In the genomic region with DNA sequence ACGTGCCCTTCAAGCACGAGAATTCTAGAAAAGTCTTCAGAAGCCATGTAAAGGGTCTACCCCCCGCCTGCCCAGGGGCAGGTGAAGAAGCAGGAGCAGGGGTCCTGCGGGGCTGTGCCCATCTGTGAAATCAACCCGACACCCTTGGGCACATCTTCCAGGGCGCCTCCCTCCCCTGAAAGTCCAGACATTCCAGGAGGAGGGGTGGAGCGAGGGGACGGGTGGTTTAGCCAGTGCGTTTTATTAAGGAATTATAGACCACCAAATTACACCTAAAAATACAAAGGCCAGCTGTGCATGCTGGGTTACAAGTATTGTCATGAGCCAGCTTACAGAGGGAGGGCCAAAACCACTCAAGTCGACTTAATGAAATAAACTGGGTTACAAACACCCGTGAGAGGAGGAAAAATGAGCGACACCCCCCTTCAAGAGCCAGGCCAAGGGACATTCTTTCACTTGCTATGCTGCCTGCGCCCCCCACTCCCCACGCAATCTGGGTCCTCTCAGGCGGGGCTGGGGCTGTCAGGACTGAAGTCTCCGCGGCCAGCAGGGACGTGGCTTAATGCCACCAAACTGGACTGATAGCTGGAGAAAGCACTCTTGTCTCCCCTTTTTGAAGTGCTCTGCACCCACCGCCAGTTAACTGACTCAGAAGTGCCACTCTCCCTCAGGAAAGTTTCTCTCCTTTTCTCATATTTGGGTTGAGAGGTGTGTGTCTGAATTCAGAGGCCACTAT, we compare ENCODE assay signal across 13 cellular contexts.
"Had no signal": no experiment of that assay in that cellular context is flagged by ENCODE, and none has a peak within 500 bp of the region (broad histone marks: within the 10 kb centered on the region; RNA-seq: fewer than 3 reads in every experiment).

No MANE protein-coding gene starts in this region.

- H3K4me3 ChIP-seq: colonic mucosa, ovary had no signal

- H3K4me1 Mint-ChIP-seq: activated T-helper 17 cell treated with anti-CD3 and anti-CD28 coated beads, Interleukin-2, amount 50 U/mL, for 72 hours; T-cell had no signal

- H3K4me3 Mint-ChIP-seq: activated T-helper 17 cell treated with anti-CD3 and anti-CD28 coated beads, Interleukin-2, amount 50 U/mL, for 72 hours; stimulated activated naive B cell treated with anti-CD40 and anti-IgM and Interleukin-4, amounts not matched to agents 10 μg/mL and 1 μg/mL and 100 μg/mL, for 72 hours; T-cell had no signal

- H3K9me3 ChIP-seq: colonic mucosa, ovary had no signal

- H3K27me3 Mint-ChIP-seq: activated T-helper 17 cell treated with anti-CD3 and anti-CD28 coated beads, Interleukin-2, amount 50 U/mL, for 72 hours had no signal

- H3K36me3 ChIP-seq: colonic mucosa, ovary had no signal

- ATAC-seq: esophagus mucosa; stimulated activated naive B cell treated with anti-CD40 and anti-IgM and Interleukin-4, amounts not matched to agents 10 μg/mL and 1 μg/mL and 100 μg/mL, for 72 hours; T-cell had no signal

- H3K4me1 ChIP-seq: colonic mucosa had no signal

- H3K27ac Mint-ChIP-seq: activated T-helper 17 cell treated with anti-CD3 and anti-CD28 coated beads, Interleukin-2, amount 50 U/mL, for 72 hours; stimulated activated naive B cell treated with anti-CD40 and anti-IgM and Interleukin-4, amounts not matched to agents 10 μg/mL and 1 μg/mL and 100 μg/mL, for 72 hours; T-cell had no signal

- H3K27me3 ChIP-seq: colonic mucosa, ovary had no signal

- DNase-seq: activated naive CD4-positive, alpha-beta T cell treated with Interleukin-2 at 50 U/mL for 16 hours; caudate nucleus; colonic mucosa; kidney; mesendoderm; ovary; stimulated activated naive B cell treated with anti-CD40 and anti-IgM and Interleukin-4, amounts not matched to agents 10 μg/mL and 1 μg/mL and 100 μg/mL, for 72 hours; substantia nigra; T-cell; T-helper 9 cell; trophoblast cell had no signal

- H3K9me3 Mint-ChIP-seq: activated T-helper 17 cell treated with anti-CD3 and anti-CD28 coated beads, Interleukin-2, amount 50 U/mL, for 72 hours; stimulated activated naive B cell treated with anti-CD40 and anti-IgM and Interleukin-4, amounts not matched to agents 10 μg/mL and 1 μg/mL and 100 μg/mL, for 72 hours; T-cell had no signal

- H3K27ac ChIP-seq: colonic mucosa, ovary had no signal
